Comparison of ENCODE assay signal across 8 cellular contexts in genomic region chr7:124784879-124785818, GRCh38. TPM values are rescaled to one million over a fixed set of nuclear protein-coding genes. Genes with fewer than 3 reads are reported as not detected.
A peak's percentile ranks its signal among the peaks of the same experiment; 100 is the strongest.
DNase-seq lines count a peak whose midpoint lies in the region; ATAC-seq, FAIRE-seq and TF ChIP-seq lines count a peak whose summit lies in the region.

No MANE protein-coding gene starts in this region.

- TF ChIP-seq CTCF in BJ (IDR thresholded peaks at IDR 0.05; ENCODE audit: insufficient read depth, low read depth, low read length) (peak; percentile 86), adrenal gland (IDR thresholded peaks at IDR 0.05) (peak; percentile 45 to 74 (median 70)), right atrium auricular region (IDR thresholded peaks at IDR 0.05) (peak; percentile 24 to 78)

- DNase-seq in BJ (ENCODE audit: low read depth): peak; percentile 6
- peak; percentile 40 for DNase-seq in NCI-H2227 treated with DMSO at 0.1 percent for 48 hours (lab: John Stamatoyannopoulos, UW)
- DNase-seq in adrenal gland: peak; percentile 22 to 69 (median 53)
- no peak for DNase-seq in right atrium auricular region (ENCODE audit: low spot score)
- peak; percentile 43 for DNase-seq in small intestine
- DNase-seq in natural killer cell treated with Interleukin-12 subunit alpha and Interleukin-12 subunit beta and Interleukin-15 and Interleukin-18, amount 100 ng/mL, for 72 hours (ENCODE audit: low spot score): no peak

- CTCF ChIA-PET in BJ (lab: Yijun Ruan, JAX): interaction anchor here (0.5 to 2.4 kb wide), 19 partner anchors 9 to 1093 kb away, joined by 3 to 16 read pairs (median 3); partner anchors contain the start of gene GPR37

- H3K36me3 ChIP-seq in BJ (ENCODE audit: control insufficient read depth, insufficient read depth, low read length) (no peaks in the 10 kb centered on the region), adrenal gland (replicated peaks in 1 of 2) (no peaks in the 10 kb centered on the region), right atrium auricular region (no peaks in the 10 kb centered on the region), small intestine (ENCODE audit: control insufficient read depth in 2 of 2, insufficient read depth in 2 of 2, low read length in 2 of 2) (no peaks in the 10 kb centered on the region)

- no peaks in the 10 kb centered on the region for H3K4me1 Mint-ChIP-seq in natural killer cell treated with Interleukin-12 subunit alpha and Interleukin-12 subunit beta and Interleukin-15 and Interleukin-18, amount 100 ng/mL, for 72 hours (ENCODE audit: low read depth in 2 of 2)

- ATAC-seq in GM18870 (IDR thresholded peaks at IDR 0.05; ENCODE audit: unreplicated experiment): peak; percentile 80
- peak; percentile 85 for ATAC-seq in HG03175 (IDR thresholded peaks at IDR 0.05; ENCODE audit: unreplicated experiment)
- ATAC-seq in natural killer cell treated with Interleukin-12 subunit alpha and Interleukin-12 subunit beta and Interleukin-15 and Interleukin-18, amount 100 ng/mL, for 72 hours: no peak

- TF ChIP-seq POLR2A in adrenal gland (IDR thresholded peaks at IDR 0.05): no peak

- no peak overlapping the region for H3K4me3 ChIP-seq in BJ (ENCODE audit: low read depth, low read length)
- no peak overlapping the region for H3K4me3 ChIP-seq in adrenal gland
- H3K4me3 ChIP-seq in right atrium auricular region: no peak overlapping the region
- no peak overlapping the region for H3K4me3 ChIP-seq in small intestine (ENCODE audit: low read depth in 1 of 2, low read length in 2 of 2)

- H3K4me3 Mint-ChIP-seq in natural killer cell treated with Interleukin-12 subunit alpha and Interleukin-12 subunit beta and Interleukin-15 and Interleukin-18, amount 100 ng/mL, for 72 hours: no peak overlapping the region

- FAIRE-seq in small intestine (lab: Jason Lieb, UNC): no peak

- 40 to 43% (median 41%) methylated on average over 9 of the region's 9 CpGs for WGBS in adrenal gland, 4 donors
- WGBS in small intestine, 3 donors: 40 to 45% (median 41%) methylated on average over 9 of the region's 9 CpGs

- peaks cover 0 to 5% of the 10 kb centered on the region in 2 donors for H3K27me3 Mint-ChIP-seq in natural killer cell treated with Interleukin-12 subunit alpha and Interleukin-12 subunit beta and Interleukin-15 and Interleukin-18, amount 100 ng/mL, for 72 hours

- H3K9me3 ChIP-seq in adrenal gland (replicated peaks in 1 of 3) (no peaks in the 10 kb centered on the region), right atrium auricular region (no peaks in the 10 kb centered on the region), small intestine (ENCODE audit: control insufficient read depth, low read depth) (no peaks in the 10 kb centered on the region)

- POLR2A ChIA-PET in BJ (lab: Charles Lee): no interaction called here

- H3K27ac ChIP-seq in adrenal gland: no peak overlapping the region
- no peak overlapping the region for H3K27ac ChIP-seq in right atrium auricular region
- no peak overlapping the region for H3K27ac ChIP-seq in small intestine (ENCODE audit: low read depth in 1 of 2, low read length in 1 of 2)

- no peaks in the 10 kb centered on the region for H3K4me1 ChIP-seq in adrenal gland (replicated peaks in 1 of 2)
- H3K4me1 ChIP-seq in right atrium auricular region: no peaks in the 10 kb centered on the region
- H3K4me1 ChIP-seq in small intestine (ENCODE audit: control insufficient read depth in 2 of 2, insufficient read depth in 1 of 2, low read depth in 1 of 2, low read length in 1 of 2): no peaks in the 10 kb centered on the region

- no peaks in the 10 kb centered on the region for H3K36me3 Mint-ChIP-seq in natural killer cell treated with Interleukin-12 subunit alpha and Interleukin-12 subunit beta and Interleukin-15 and Interleukin-18, amount 100 ng/mL, for 72 hours

- H3K27me3 ChIP-seq in BJ (ENCODE audit: control insufficient read depth, insufficient read depth, low read length) (no peaks in the 10 kb centered on the region), adrenal gland (no peaks in the 10 kb centered on the region), right atrium auricular region (no peaks in the 10 kb centered on the region), small intestine (ENCODE audit: control insufficient read depth in 2 of 2, insufficient read depth in 2 of 2, low read length in 2 of 2) (peaks cover 0 to 1% of the 10 kb centered on the region in 2 donors)

- H3K27ac Mint-ChIP-seq in natural killer cell treated with Interleukin-12 subunit alpha and Interleukin-12 subunit beta and Interleukin-15 and Interleukin-18, amount 100 ng/mL, for 72 hours: no peak overlapping the region

- intact Hi-C loops in adrenal gland (cut with DNase I): no loop called here

- H3K9me3 Mint-ChIP-seq in natural killer cell treated with Interleukin-12 subunit alpha and Interleukin-12 subunit beta and Interleukin-15 and Interleukin-18, amount 100 ng/mL, for 72 hours: no peaks in the 10 kb centered on the region

RNA-seq across cellular contexts. Expression of gene GPR37, which starts 19.6 kb away (rescaled TPM):
- 0.25 and 0.33 TPM in 2 replicates for polyA plus RNA-seq in BJ (2011; rRNA removed)
- polyA minus RNA-seq in BJ (2011; rRNA and poly(A)+ RNA removed): 0.24 and 0.41 TPM in 2 replicates
- total RNA-seq in adrenal gland: under 1 TPM in 5 of 8 donors, not detected in 3; 0.13 to 0.41 (median 0.18) TPM
- polyA plus RNA-seq in adrenal gland: under 1 TPM in 2 of 3 donors, not detected in 1; 0.11 to 0.13 TPM
- total RNA-seq in right atrium auricular region: 1 to 10 TPM in 1 of 2 donors, not detected in 1; 1.1 TPM
- under 1 TPM in 1 of 3 donors, not detected in 2; 0.40 TPM for polyA plus RNA-seq in small intestine
- not detected for total RNA-seq in natural killer cell treated with Interleukin-12 subunit alpha and Interleukin-12 subunit beta and Interleukin-15 and Interleukin-18, amount 100 ng/mL, for 72 hours

Comparison
In these comparisons a context has a peak if more than half of its experiments do, and no peak if none do; other contexts are left out.
1. DNase-seq: peak in BJ (single experiment), NCI-H2227 treated with DMSO at 0.1 percent for 48 hours (single experiment), adrenal gland (7 of 7) and small intestine (single experiment); none in right atrium auricular region (single experiment) and natural killer cell treated with Interleukin-12 subunit alpha and Interleukin-12 subunit beta and Interleukin-15 and Interleukin-18, amount 100 ng/mL, for 72 hours (single experiment).
2. ATAC-seq: peak in GM18870 (single experiment) and HG03175 (single experiment); none in natural killer cell treated with Interleukin-12 subunit alpha and Interleukin-12 subunit beta and Interleukin-15 and Interleukin-18, amount 100 ng/mL, for 72 hours (0 of 2).
3. Peak in every context shown above with its lines, with median percentiles within 50 percentile points of each other: CTCF ChIP-seq.